ENCODE assay signal across 8 cellular contexts in genomic region chr17:14301761-14302401, GRCh38. TPM values are rescaled to one million over a fixed set of nuclear protein-coding genes. Genes with fewer than 3 reads are reported as not detected.
DNase-seq lines count a peak whose midpoint lies in the region; ATAC-seq and TF ChIP-seq lines count a peak whose summit lies in the region.

No MANE protein-coding gene starts in this region.

- peak overlapping the region; percentile 94 for H3K4me3 Mint-ChIP-seq in neural crest cell

- H3K27me3 ChIP-seq in IMR-90 (ENCODE audit: control insufficient read depth, insufficient read depth, low read length) (peaks cover 1% of the 10 kb centered on the region; the same call in 1 of the 2 replicates), vagina (no peaks in the 10 kb centered on the region)

- H3K4me2 ChIP-seq in IMR-90 (ENCODE audit: low read depth, low read length) = peak overlapping the region; percentile 82

- peak overlapping the region; percentile 1 for H3K27ac Mint-ChIP-seq in neural crest cell (ENCODE audit: unreplicated experiment)

- peaks cover 66% of the 10 kb centered on the region for H3K4me1 Mint-ChIP-seq in neural crest cell

- peaks cover 12 to 33% of the 10 kb centered on the region in 2 experiments for H3K79me1 ChIP-seq in IMR-90 (ENCODE audit: low read depth in 1 of 2, low read length in 2 of 2)

- WGBS in IMR-90 (ENCODE audit: extremely low coverage in 2 of 2, insufficient read length in 1 of 2), 2 experiments = 0% methylated on average over 19 of the region's 56 CpGs; no CpG with 5 or more reads in 1 of the 2 experiments

- peak overlapping the region; percentile 43 for H2AK9ac ChIP-seq in IMR-90 (replicated peaks; ENCODE audit: low read depth, low read length, poor library complexity)

- H2BK15ac ChIP-seq in IMR-90 (ENCODE audit: low read depth, low read length) = 0 out of 3 replicates have a peak overlapping the region, but pooled peaks have one; percentile 79

- peak overlapping the region; percentile 95 for H3K23ac ChIP-seq in IMR-90 (ENCODE audit: low read depth, low read length)

- DNase-seq in GM10266 (ENCODE audit: extremely low spot score) (peak; percentile 48), IMR-90 (peak; percentile 48), epithelial cell of proximal tubule (ENCODE audit: low read depth) (no peak), neural crest cell (ENCODE audit: low read depth, low spot score) (no peak), vagina (ENCODE audit: extremely low spot score in 2 of 2) (peak in 1 of 2 donors; percentile 88)
- peak; percentile 86 for DNase-seq in activated CD8-positive, alpha-beta memory T cell treated with anti-CD3 and anti-CD28 coated beads for 24 hours

- H3K18ac ChIP-seq in IMR-90 (ENCODE audit: low read depth, low read length) = peak overlapping the region; percentile 88

- in situ Hi-C loops in IMR-90 (cut with MboI; ENCODE audit: low sequenced_read_pairs) = loop anchor here (5.0 to 10.0 kb wide), 3 partner anchors 237 to 965 kb away; partner anchors contain the start of gene COX10

- H3K14ac ChIP-seq in IMR-90 (replicated peaks; ENCODE audit: low read depth, low read length) = peak overlapping the region; percentile 87

- no peaks in the 10 kb centered on the region for H3K9me3 ChIP-seq in IMR-90 (ENCODE audit: control insufficient read depth, insufficient read depth, low read length)
- no peaks in the 10 kb centered on the region for H3K9me3 ChIP-seq in vagina

- H2AFZ ChIP-seq in IMR-90 (replicated peaks; ENCODE audit: low read length, poor library complexity) = peak overlapping the region; percentile 89

- intact Hi-C loops in IMR-90 (cut with micrococcal nuclease) (loop anchor here (1.0 to 5.0 kb wide), 7 partner anchors 233 to 1271 kb away; partner anchors contain the start of gene COX10), vagina (cut with DNase I) (loop anchor here (5.0 to 10.0 kb wide), 2 partner anchors 565 to 707 kb away; no protein-coding TSS in a partner anchor)

- BruUV-seq in IMR-90 (replicated peaks; lab: Mats Ljungman, UMichigan) = no TSS peak

- H2AK5ac ChIP-seq in IMR-90 (ENCODE audit: low read depth, low read length) = peak overlapping the region; percentile 77

- peak overlapping the region; percentile 27 to 29; a peak in 3 of 4 replicates for H4K8ac ChIP-seq in IMR-90 (ENCODE audit: low read depth in 2 of 2, low read length in 2 of 2)

- peak overlapping the region; percentile 80 for H4K91ac ChIP-seq in IMR-90 (ENCODE audit: insufficient read depth, low read depth, low read length)

- peak overlapping the region; percentile 81 for H2BK5ac ChIP-seq in IMR-90 (ENCODE audit: low read depth, low read length, poor library complexity, severe bottlenecking)

- dilution Hi-C loops in IMR-90 (cut with HindIII; ENCODE audit: low sequenced_read_pairs, unreplicated experiment) = no loop called here

- H3K36me3 ChIP-seq in IMR-90 (ENCODE audit: control insufficient read depth, insufficient read depth, low read length) (peaks cover 3% of the 10 kb centered on the region), vagina (no peaks in the 10 kb centered on the region)

- peaks cover 11% of the 10 kb centered on the region for H3K36me3 Mint-ChIP-seq in neural crest cell (ENCODE audit: low read depth)

- H3K4me3 ChIP-seq in IMR-90 (ENCODE audit: insufficient read depth, low read depth, low read length) (peak overlapping the region; percentile 95), epithelial cell of proximal tubule (ENCODE audit: low read depth, low read length) (peak overlapping the region; percentile 50), vagina (peak overlapping the region; percentile 73 to 75)

- peaks cover 56% of the 10 kb centered on the region for H3K27me3 Mint-ChIP-seq in neural crest cell (ENCODE audit: low read depth)

- CTCF ChIA-PET in IMR-90 (lab: Yijun Ruan, JAX) = interaction anchor here (1.2 to 2.7 kb wide), 5 partner anchors 241 to 708 kb away, joined by 3 to 17 read pairs (median 5); no protein-coding TSS in a partner anchor

- TF ChIP-seq CTCF in GM10266 (IDR thresholded peaks at IDR 0.05; ENCODE audit: control insufficient read depth, insufficient read depth, low read depth, missing control alignments) (no peak), IMR-90 (conservative IDR thresholded peaks at IDR 0.05; ENCODE audit: low read depth, low read length) (no peak), epithelial cell of proximal tubule (conservative IDR thresholded peaks at IDR 0.05; ENCODE audit: low read depth, low read length) (no peak), neural crest cell (conservative IDR thresholded peaks at IDR 0.05) (no peak), vagina (IDR thresholded peaks at IDR 0.05) (no peak)

- peak overlapping the region; percentile 93 for H3K4ac ChIP-seq in IMR-90 (ENCODE audit: low read depth, low read length)

- peaks cover 8% of the 10 kb centered on the region for H3K4me1 ChIP-seq in IMR-90 (ENCODE audit: control insufficient read depth, insufficient read depth, low read length)
- peaks cover 70% of the 10 kb centered on the region for H3K4me1 ChIP-seq in vagina

- peaks cover 18% of the 10 kb centered on the region; the same call in 1 of the 2 replicates for H4K20me1 ChIP-seq in IMR-90 (ENCODE audit: insufficient read depth, low read length)

- no peaks in the 10 kb centered on the region for H3K9me3 Mint-ChIP-seq in neural crest cell

- ATAC-seq in IMR-90 (ENCODE audit: low read depth) (no peak), GM18520 (IDR thresholded peaks at IDR 0.05; ENCODE audit: unreplicated experiment) (no peak), HG03095 (IDR thresholded peaks at IDR 0.05; ENCODE audit: unreplicated experiment) (no peak)

- peaks cover 8% of the 10 kb centered on the region; the same call in 1 of the 2 replicates for H3K9me1 ChIP-seq in IMR-90 (ENCODE audit: insufficient read depth, low read length)

- H3K9ac ChIP-seq in IMR-90 (ENCODE audit: low read depth, low read length) = peak overlapping the region; percentile 96

- H3K56ac ChIP-seq in IMR-90 (ENCODE audit: extremely low read depth, insufficient read depth, low read length) = peak overlapping the region; percentile 88

- H2BK20ac ChIP-seq in IMR-90 (ENCODE audit: low read depth, low read length) = no peak overlapping the region

- TF ChIP-seq RAD21 in IMR-90 (IDR thresholded peaks at IDR 0.05; ENCODE audit: low read length) = 0 out of 2 replicates have a peak, but pooled peaks have one; percentile 1

- TF ChIP-seq POLR2A in IMR-90 (IDR thresholded peaks at IDR 0.05; ENCODE audit: low read depth, low read length) (no peak), vagina (IDR thresholded peaks at IDR 0.05) (no peak)

- H4K5ac ChIP-seq in IMR-90 (ENCODE audit: low read depth, low read length) = peak overlapping the region; percentile 72

- POLR2A ChIA-PET in IMR-90 (lab: Charles Lee; ENCODE audit: unreplicated experiment) = interaction anchor here (0.5 to 0.6 kb wide), 2 partner anchors 385 to 443 kb away, joined by 3 to 5 read pairs; no protein-coding TSS in a partner anchor

- H3K27ac ChIP-seq in IMR-90 (ENCODE audit: insufficient read depth, low read length) (peak overlapping the region; percentile 92), vagina (peak overlapping the region; percentile 85)

- peak overlapping the region; percentile 89 for H2BK120ac ChIP-seq in IMR-90 (ENCODE audit: low read depth, low read length)

TF ChIP-seq in IMR-90, 13 proteins besides CTCF, POLR2A, EP300 and RAD21:
- TF ChIP-seq CEBPB (IDR thresholded peaks at IDR 0.05; ENCODE audit: low read depth, low read length) (peak; percentile 22; the same call in 1 of the 2 replicates), BHLHE40 (IDR thresholded peaks at IDR 0.05; ENCODE audit: low read depth, low read length) (no peak)
TF ChIP-seq in IMR-90: peak in this region for 1.

RNA-seq across cellular contexts. Expression of gene HS3ST3B1, which starts 1.0 kb away (rescaled TPM):
- total RNA-seq in IMR-90 (2012; rRNA removed) = 4.3 and 5.8 TPM in 2 replicates
- 2.8 and 3.1 TPM in 2 replicates for polyA plus RNA-seq in IMR-90 (2012; rRNA removed)
- polyA plus RNA-seq in IMR-90 (2012; cell fraction: cytosol; rRNA removed) = 2.3 and 3.8 TPM in 2 replicates
- 3.9 and 6.0 TPM in 2 replicates for polyA plus RNA-seq in IMR-90 (2012; cell fraction: nucleus; rRNA removed; ENCODE audit: low replicate concordance)
- total RNA-seq in epithelial cell of proximal tubule = 2.1 and 5.4 TPM in 2 replicates
- total RNA-seq in neural crest cell = 57.0 and 58.3 TPM in 2 replicates
- 5.9 TPM for total RNA-seq in vagina

Comparison
In these comparisons a context has a peak if more than half of its experiments do, and no peak if none do; other contexts are left out.
1. DNase-seq: peak in GM10266 (single experiment), IMR-90 (single experiment) and activated CD8-positive, alpha-beta memory T cell treated with anti-CD3 and anti-CD28 coated beads for 24 hours (single experiment); none in epithelial cell of proximal tubule (single experiment) and neural crest cell (single experiment).
2. Peak in every context shown above with its lines, with median percentiles within 50 percentile points of each other: H3K4me3 ChIP-seq.